In genomic region chr14:19166056-19166455, GRCh38 we compare ENCODE assay signal across 8 cellular contexts.
DNase-seq lines count a peak whose midpoint lies in the region; ATAC-seq and TF ChIP-seq lines count a peak whose summit lies in the region.
"Not testable (repeated sequence)": the region's sequence is repeated elsewhere in the genome, so short reads cannot be mapped to it uniquely, and the experiment has no call there.

No MANE protein-coding gene starts in this region.

- intact Hi-C loops in CD14-positive monocyte (cut with micrococcal nuclease); sciatic nerve (cut with DNase I); sigmoid colon (cut with DNase I); spleen (cut with DNase I; ENCODE audit: low total_unique reads); upper lobe of right lung (cut with DNase I): not testable (repeated sequence)

- not testable (repeated sequence) for H3K4me2 ChIP-seq in hepatocyte

- not testable (repeated sequence) for H3K36me3 Mint-ChIP-seq in CD14-positive monocyte

- not testable (repeated sequence) for H3K36me3 ChIP-seq in hepatocyte (replicated peaks; ENCODE audit: insufficient read depth, low read depth); sigmoid colon; spleen; upper lobe of right lung

- H3K9me2 ChIP-seq in hepatocyte (replicated peaks; ENCODE audit: insufficient read depth) = not testable (repeated sequence)

- TF ChIP-seq EP300 in sigmoid colon (IDR thresholded peaks at IDR 0.05) = not testable (repeated sequence)

- not testable (repeated sequence) for H3K27me3 ChIP-seq in hepatocyte; sigmoid colon; spleen (replicated peaks in 1 of 7); upper lobe of right lung

- not testable (repeated sequence) for H3K27ac Mint-ChIP-seq in CD14-positive monocyte

- not testable (repeated sequence) for H3K4me3 Mint-ChIP-seq in CD14-positive monocyte

- H4K20me1 ChIP-seq in hepatocyte (ENCODE audit: insufficient read depth, poor library complexity, severe bottlenecking) = not testable (repeated sequence)

- TF ChIP-seq POLR2A in sigmoid colon (IDR thresholded peaks at IDR 0.05); spleen (IDR thresholded peaks at IDR 0.05): not testable (repeated sequence)

- not testable (repeated sequence) for H3K79me2 ChIP-seq in hepatocyte

- not testable (repeated sequence) for H3K4me1 Mint-ChIP-seq in CD14-positive monocyte

- not testable (repeated sequence) for H2AFZ ChIP-seq in hepatocyte

- not testable (repeated sequence) for H3K9me3 ChIP-seq in hepatocyte (ENCODE audit: low read depth); sigmoid colon; upper lobe of right lung
- H3K9me3 ChIP-seq in spleen = peaks cover 0 to 35% (median 12%) of the 10 kb centered on the region in 8 donors

- not testable (repeated sequence) for ATAC-seq in sciatic nerve, upper lobe of right lung

- not testable (repeated sequence) for H3K27me3 Mint-ChIP-seq in CD14-positive monocyte (ENCODE audit: low read depth in 3 of 3)

- whole genome bisulfite sequencing in hepatocyte (ENCODE audit: low lambda C conversion rate, missing lambda C conversion rate) = 70% methylated on average over 3 of the region's 3 CpGs
- 86 to 91% methylated on average over 3 of the region's 3 CpGs for WGBS in sigmoid colon, 2 donors
- 83 to 95% (median 89%) methylated on average over 2 to 3 of the region's 3 CpGs; no CpG with 5 or more reads in 1 of the 5 donors for WGBS in spleen, 5 donors

- not testable (repeated sequence) for H3K4me1 ChIP-seq in hepatocyte (ENCODE audit: insufficient read depth); sigmoid colon; spleen; upper lobe of right lung

- not testable (repeated sequence) for H3K27ac ChIP-seq in hepatocyte, sigmoid colon, spleen, upper lobe of right lung

- DNase-seq in CD14-positive monocyte (ENCODE audit: low spot score) = peak; percentile 27
- peak; percentile 44 for DNase-seq in activated CD8-positive, alpha-beta memory T cell treated with anti-CD3 and anti-CD28 coated beads, Interleukin-2, amount 50 U/mL, for 48 hours
- peak; percentile 60 for DNase-seq in activated effector memory CD4-positive, alpha-beta T cell treated with anti-CD3 and anti-CD28 coated beads, Interleukin-2, amount 50 U/mL, for 16 hours
- peak; percentile 1 for DNase-seq in hepatocyte (ENCODE audit: low spot score)
- peak; percentile 32 for DNase-seq in sciatic nerve (ENCODE audit: low spot score)
- DNase-seq in sigmoid colon = peak; percentile 10
- peak; percentile 70 for DNase-seq in spleen
- peak; percentile 38 for DNase-seq in upper lobe of right lung

- not testable (repeated sequence) for TF ChIP-seq CTCF in CD14-positive monocyte (IDR thresholded peaks at IDR 0.05); hepatocyte (IDR thresholded peaks at IDR 0.05; ENCODE audit: poor library complexity); sigmoid colon (IDR thresholded peaks at IDR 0.05); spleen (IDR thresholded peaks at IDR 0.05 in 8 of 11, conservative IDR thresholded peaks at IDR 0.05 in 3 of 11); upper lobe of right lung (IDR thresholded peaks at IDR 0.05)

- peaks cover 14 to 44% (median 29%) of the 10 kb centered on the region in 7 donors for H3K9me3 Mint-ChIP-seq in CD14-positive monocyte

- H3K4me3 ChIP-seq in hepatocyte, sigmoid colon, spleen, upper lobe of right lung: not testable (repeated sequence)

Comparison
In these comparisons a context has a peak if more than half of its experiments do, and no peak if none do; other contexts are left out.
1. DNase-seq: peak in every context shown above with its lines; median percentile 70 in spleen; 60 in activated effector memory CD4-positive, alpha-beta T cell treated with anti-CD3 and anti-CD28 coated beads, Interleukin-2, amount 50 U/mL, for 16 hours; 44 in activated CD8-positive, alpha-beta memory T cell treated with anti-CD3 and anti-CD28 coated beads, Interleukin-2, amount 50 U/mL, for 48 hours; 38 in upper lobe of right lung; 32 in sciatic nerve; 27 in CD14-positive monocyte; 10 in sigmoid colon; 1 in hepatocyte.